In the genomic region with DNA sequence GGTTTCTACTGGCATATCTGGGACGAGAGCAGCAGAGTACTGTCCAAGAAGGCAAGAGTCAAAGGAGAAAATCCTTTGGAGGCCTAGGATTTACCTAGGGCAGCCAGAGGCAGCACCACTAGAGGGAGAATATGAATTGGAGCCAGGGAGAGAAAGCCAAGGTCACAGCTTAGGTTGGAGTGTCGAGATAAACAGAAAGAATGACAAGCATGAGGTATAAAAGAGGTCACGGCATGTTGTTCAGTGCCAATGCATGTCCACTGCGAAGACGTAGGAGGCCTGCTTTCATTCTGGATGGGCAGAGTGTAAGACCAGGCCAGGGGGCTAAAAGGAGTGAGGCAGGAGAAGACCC, we compare ENCODE assay signal across 16 cellular contexts. TPM values are rescaled to one million over a fixed set of nuclear protein-coding genes. Genes with fewer than 3 reads are reported as not detected.
DNase-seq lines count a peak whose midpoint lies in the region; ATAC-seq and TF ChIP-seq lines count a peak whose summit lies in the region.
"Had no signal": no experiment of that assay in that cellular context is flagged by ENCODE, and none has a peak within 500 bp of the region (broad histone marks: within the 10 kb centered on the region; RNA-seq: fewer than 3 reads in every experiment).

No MANE protein-coding gene starts in this region.

- H3K9me3 Mint-ChIP-seq in WTC11 (0 out of 2 replicates have a peak, but pooled peaks cover 11% of the 10 kb centered on the region), neural crest cell (no peaks in the 10 kb centered on the region)
- H3K9me3 Mint-ChIP-seq: activated B cell treated with CpG ODN at 0.5 μM for 24 hours had no signal

- H3K27ac ChIP-seq in foreskin keratinocyte = no peak overlapping the region
- H3K27ac ChIP-seq: HL-60 had no signal

- H3K4me1 ChIP-seq in foreskin keratinocyte = peaks cover 48% of the 10 kb centered on the region

- no peaks in the 10 kb centered on the region for H3K27me3 ChIP-seq in GM06990 (replicated peaks; ENCODE audit: control insufficient read depth, insufficient read depth, low read length)
- H3K27me3 ChIP-seq in foreskin keratinocyte = no peaks in the 10 kb centered on the region

- no peaks in the 10 kb centered on the region for H3K4me1 Mint-ChIP-seq in WTC11
- H3K4me1 Mint-ChIP-seq in neural crest cell = no peaks in the 10 kb centered on the region

- POLR2A ChIA-PET in WTC11 (lab: Charles Lee) = no interaction called here

- no peaks in the 10 kb centered on the region for H3K36me3 ChIP-seq in GM06990 (ENCODE audit: control insufficient read depth, insufficient read depth, low read length)

- H3K27ac Mint-ChIP-seq in WTC11 (no peak overlapping the region), neural crest cell (ENCODE audit: unreplicated experiment) (no peak overlapping the region)
- H3K27ac Mint-ChIP-seq: activated B cell treated with CpG ODN at 0.5 μM for 24 hours had no signal

- H3K36me3 Mint-ChIP-seq in WTC11 (no peaks in the 10 kb centered on the region), neural crest cell (ENCODE audit: low read depth) (peaks cover 4% of the 10 kb centered on the region)

- H3K4me3 Mint-ChIP-seq in WTC11 (no peak overlapping the region), neural crest cell (no peak overlapping the region)
- H3K4me3 Mint-ChIP-seq: activated B cell treated with CpG ODN at 0.5 μM for 24 hours; activated naive CD8-positive, alpha-beta T cell had no signal

- H3K27me3 Mint-ChIP-seq in WTC11 (ENCODE audit: low read depth) (no peaks in the 10 kb centered on the region), neural crest cell (ENCODE audit: low read depth) (no peaks in the 10 kb centered on the region)
- H3K27me3 Mint-ChIP-seq: activated naive CD8-positive, alpha-beta T cell; stimulated activated naive CD8-positive, alpha-beta T cell treated with anti-CD3 and anti-CD28 coated beads, Interleukin-15, amount 100 ng/mL, for 72 hours had no signal

- CTCF ChIA-PET in WTC11 (lab: Charles Lee) = interaction anchor here (0.9 to 2.4 kb wide), 4 partner anchors 14 to 129 kb away, joined by 3 to 33 read pairs (median 6); a partner anchor contains a TSS

- no peak overlapping the region for H3K4me3 ChIP-seq in GM06990 (replicated peaks; ENCODE audit: low read depth, low read length)

- ATAC-seq in WTC11 (peak; percentile 62), foreskin keratinocyte (no peak)
- ATAC-seq: esophagus mucosa; stimulated activated naive CD8-positive, alpha-beta T cell treated with anti-CD3 and anti-CD28 coated beads, Interleukin-15, amount 100 ng/mL, for 72 hours had no signal

- peak; percentile 16 for TF ChIP-seq CTCF in GM06990 (IDR thresholded peaks at IDR 0.05; ENCODE audit: insufficient read depth, low read length, poor library complexity, severe bottlenecking)
- no peak for TF ChIP-seq CTCF in WTC11 (IDR thresholded peaks at IDR 0.05)
- peak; percentile 23 for TF ChIP-seq CTCF in foreskin keratinocyte (conservative IDR thresholded peaks at IDR 0.05)
- TF ChIP-seq CTCF in neural crest cell (conservative IDR thresholded peaks at IDR 0.05) = peak; percentile 26

- DNase-seq in GM06990 (ENCODE audit: extremely low read depth, insufficient read length) = no peak
- no peak for DNase-seq in WTC11 (ENCODE audit: low spot score)
- DNase-seq in foreskin keratinocyte = no peak
- no peak for DNase-seq in neural crest cell (ENCODE audit: low read depth, low spot score)
- DNase-seq in Kasumi-1 (lab: John Stamatoyannopoulos, UW) = no peak
- no peak for DNase-seq in superior temporal gyrus (ENCODE audit: extremely low spot score)
- no peak for DNase-seq in effector CD8-positive, alpha-beta T cell (lab: John Stamatoyannopoulos, UW)
- DNase-seq in NCI-H187 treated with DMSO at 0.1 percent for 48 hours (lab: John Stamatoyannopoulos, UW) = no peak
- DNase-seq: activated B cell treated with CpG ODN at 0.5 μM for 24 hours; EL; NCI-H1417; stimulated activated CD4-positive, alpha-beta T cell treated with anti-CD3 and anti-CD28 coated beads, Interleukin-15, amount 100 ng/mL, for 24 hours; stimulated activated naive CD8-positive, alpha-beta T cell treated with anti-CD3 and anti-CD28 coated beads, Interleukin-15, amount 100 ng/mL, for 72 hours had no signal

TF ChIP-seq in WTC11, 78 proteins besides CTCF, POLR2A, EP300 and RAD21:
- TF ChIP-seq ESRRA (CRISPR knock-in tag; IDR thresholded peaks at IDR 0.05; ENCODE audit: borderline replicate concordance) (no peak), JAZF1 (CRISPR knock-in tag; IDR thresholded peaks at IDR 0.05) (no peak), NFE2L1 (CRISPR knock-in tag; IDR thresholded peaks at IDR 0.05) (no peak), GABPB1 (CRISPR knock-in tag; IDR thresholded peaks at IDR 0.05) (no peak), NR2C2 (CRISPR knock-in tag; IDR thresholded peaks at IDR 0.05) (no peak), FOXP1 (CRISPR knock-in tag; IDR thresholded peaks at IDR 0.05; ENCODE audit: borderline replicate concordance) (no peak)
- TF ChIP-seq, protein P1, sequence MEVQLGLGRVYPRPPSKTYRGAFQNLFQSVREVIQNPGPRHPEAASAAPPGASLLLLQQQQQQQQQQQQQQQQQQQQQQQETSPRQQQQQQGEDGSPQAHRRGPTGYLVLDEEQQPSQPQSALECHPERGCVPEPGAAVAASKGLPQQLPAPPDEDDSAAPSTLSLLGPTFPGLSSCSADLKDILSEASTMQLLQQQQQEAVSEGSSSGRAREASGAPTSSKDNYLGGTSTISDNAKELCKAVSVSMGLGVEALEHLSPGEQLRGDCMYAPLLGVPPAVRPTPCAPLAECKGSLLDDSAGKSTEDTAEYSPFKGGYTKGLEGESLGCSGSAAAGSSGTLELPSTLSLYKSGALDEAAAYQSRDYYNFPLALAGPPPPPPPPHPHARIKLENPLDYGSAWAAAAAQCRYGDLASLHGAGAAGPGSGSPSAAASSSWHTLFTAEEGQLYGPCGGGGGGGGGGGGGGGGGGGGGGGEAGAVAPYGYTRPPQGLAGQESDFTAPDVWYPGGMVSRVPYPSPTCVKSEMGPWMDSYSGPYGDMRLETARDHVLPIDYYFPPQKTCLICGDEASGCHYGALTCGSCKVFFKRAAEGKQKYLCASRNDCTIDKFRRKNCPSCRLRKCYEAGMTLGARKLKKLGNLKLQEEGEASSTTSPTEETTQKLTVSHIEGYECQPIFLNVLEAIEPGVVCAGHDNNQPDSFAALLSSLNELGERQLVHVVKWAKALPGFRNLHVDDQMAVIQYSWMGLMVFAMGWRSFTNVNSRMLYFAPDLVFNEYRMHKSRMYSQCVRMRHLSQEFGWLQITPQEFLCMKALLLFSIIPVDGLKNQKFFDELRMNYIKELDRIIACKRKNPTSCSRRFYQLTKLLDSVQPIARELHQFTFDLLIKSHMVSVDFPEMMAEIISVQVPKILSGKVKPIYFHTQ (CRISPR knock-in tag; IDR thresholded peaks at IDR 0.05) = no peak
- TF ChIP-seq, protein P2, sequence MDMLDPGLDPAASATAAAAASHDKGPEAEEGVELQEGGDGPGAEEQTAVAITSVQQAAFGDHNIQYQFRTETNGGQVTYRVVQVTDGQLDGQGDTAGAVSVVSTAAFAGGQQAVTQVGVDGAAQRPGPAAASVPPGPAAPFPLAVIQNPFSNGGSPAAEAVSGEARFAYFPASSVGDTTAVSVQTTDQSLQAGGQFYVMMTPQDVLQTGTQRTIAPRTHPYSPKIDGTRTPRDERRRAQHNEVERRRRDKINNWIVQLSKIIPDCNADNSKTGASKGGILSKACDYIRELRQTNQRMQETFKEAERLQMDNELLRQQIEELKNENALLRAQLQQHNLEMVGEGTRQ (CRISPR knock-in tag; IDR thresholded peaks at IDR 0.05) = no peak
- TF ChIP-seq, protein P3, sequence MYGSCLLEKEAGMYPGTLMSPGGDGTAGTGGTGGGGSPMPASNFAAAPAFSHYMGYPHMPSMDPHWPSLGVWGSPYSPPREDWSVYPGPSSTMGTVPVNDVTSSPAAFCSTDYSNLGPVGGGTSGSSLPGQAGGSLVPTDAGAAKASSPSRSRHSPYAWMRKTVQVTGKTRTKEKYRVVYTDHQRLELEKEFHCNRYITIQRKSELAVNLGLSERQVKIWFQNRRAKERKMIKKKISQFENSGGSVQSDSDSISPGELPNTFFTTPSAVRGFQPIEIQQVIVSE (CRISPR knock-in tag; IDR thresholded peaks at IDR 0.05; ENCODE audit: borderline replicate concordance) = no peak
- TF ChIP-seq, protein P4, sequence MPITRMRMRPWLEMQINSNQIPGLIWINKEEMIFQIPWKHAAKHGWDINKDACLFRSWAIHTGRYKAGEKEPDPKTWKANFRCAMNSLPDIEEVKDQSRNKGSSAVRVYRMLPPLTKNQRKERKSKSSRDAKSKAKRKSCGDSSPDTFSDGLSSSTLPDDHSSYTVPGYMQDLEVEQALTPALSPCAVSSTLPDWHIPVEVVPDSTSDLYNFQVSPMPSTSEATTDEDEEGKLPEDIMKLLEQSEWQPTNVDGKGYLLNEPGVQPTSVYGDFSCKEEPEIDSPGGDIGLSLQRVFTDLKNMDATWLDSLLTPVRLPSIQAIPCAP (CRISPR knock-in tag; IDR thresholded peaks at IDR 0.05) = no peak
- TF ChIP-seq, protein P5, sequence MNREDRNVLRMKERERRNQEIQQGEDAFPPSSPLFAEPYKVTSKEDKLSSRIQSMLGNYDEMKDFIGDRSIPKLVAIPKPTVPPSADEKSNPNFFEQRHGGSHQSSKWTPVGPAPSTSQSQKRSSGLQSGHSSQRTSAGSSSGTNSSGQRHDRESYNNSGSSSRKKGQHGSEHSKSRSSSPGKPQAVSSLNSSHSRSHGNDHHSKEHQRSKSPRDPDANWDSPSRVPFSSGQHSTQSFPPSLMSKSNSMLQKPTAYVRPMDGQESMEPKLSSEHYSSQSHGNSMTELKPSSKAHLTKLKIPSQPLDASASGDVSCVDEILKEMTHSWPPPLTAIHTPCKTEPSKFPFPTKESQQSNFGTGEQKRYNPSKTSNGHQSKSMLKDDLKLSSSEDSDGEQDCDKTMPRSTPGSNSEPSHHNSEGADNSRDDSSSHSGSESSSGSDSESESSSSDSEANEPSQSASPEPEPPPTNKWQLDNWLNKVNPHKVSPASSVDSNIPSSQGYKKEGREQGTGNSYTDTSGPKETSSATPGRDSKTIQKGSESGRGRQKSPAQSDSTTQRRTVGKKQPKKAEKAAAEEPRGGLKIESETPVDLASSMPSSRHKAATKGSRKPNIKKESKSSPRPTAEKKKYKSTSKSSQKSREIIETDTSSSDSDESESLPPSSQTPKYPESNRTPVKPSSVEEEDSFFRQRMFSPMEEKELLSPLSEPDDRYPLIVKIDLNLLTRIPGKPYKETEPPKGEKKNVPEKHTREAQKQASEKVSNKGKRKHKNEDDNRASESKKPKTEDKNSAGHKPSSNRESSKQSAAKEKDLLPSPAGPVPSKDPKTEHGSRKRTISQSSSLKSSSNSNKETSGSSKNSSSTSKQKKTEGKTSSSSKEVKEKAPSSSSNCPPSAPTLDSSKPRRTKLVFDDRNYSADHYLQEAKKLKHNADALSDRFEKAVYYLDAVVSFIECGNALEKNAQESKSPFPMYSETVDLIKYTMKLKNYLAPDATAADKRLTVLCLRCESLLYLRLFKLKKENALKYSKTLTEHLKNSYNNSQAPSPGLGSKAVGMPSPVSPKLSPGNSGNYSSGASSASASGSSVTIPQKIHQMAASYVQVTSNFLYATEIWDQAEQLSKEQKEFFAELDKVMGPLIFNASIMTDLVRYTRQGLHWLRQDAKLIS (CRISPR knock-in tag; IDR thresholded peaks at IDR 0.05; ENCODE audit: borderline replicate concordance) = no peak
TF ChIP-seq in WTC11: peak in this region for 0.

RNA-seq across cellular contexts. Expression of a gene that starts 47.2 kb away (rescaled TPM):
- 37.1 to 41.4 TPM (median 41.2 TPM) in 3 replicates for total RNA-seq in WTC11 (2021)
- 2,996 and 3,493 TPM in 2 replicates for total RNA-seq in foreskin keratinocyte
- polyA plus RNA-seq in foreskin keratinocyte = 253 and 366 TPM in 2 replicates
- 17.3 and 20.7 TPM in 2 replicates for total RNA-seq in neural crest cell

Comparison
In these comparisons a context has a peak if more than half of its experiments do, and no peak if none do; other contexts are left out.
1. RNA of a gene that starts 47.2 kb away (total RNA-seq): 2,996 to 3,493 TPM in foreskin keratinocyte; 37.1 to 41.4 TPM in WTC11 and 17.3 to 20.7 TPM in neural crest cell; every median in the first group is over 10 times any median in the second.